ENCODE assay signal across 12 cellular contexts in genomic region chr10:27464993-27465392, GRCh38. TPM values are rescaled to one million over a fixed set of nuclear protein-coding genes. Genes with fewer than 3 reads are reported as not detected.
DNase-seq lines count a peak whose midpoint lies in the region; ATAC-seq and TF ChIP-seq lines count a peak whose summit lies in the region.
"Had no signal": no experiment of that assay in that cellular context is flagged by ENCODE, and none has a peak within 500 bp of the region (broad histone marks: within the 10 kb centered on the region; RNA-seq: fewer than 3 reads in every experiment).

No MANE protein-coding gene starts in this region.

- no peak for TF ChIP-seq POLR2A in tibial nerve (IDR thresholded peaks at IDR 0.05)

- H3K27me3 ChIP-seq in tibial nerve: no peaks in the 10 kb centered on the region

- H3K4me3 ChIP-seq in OCI-LY7 (ENCODE audit: low read depth, low read length, poor library complexity, severe bottlenecking) (no peak overlapping the region), tibial nerve (no peak overlapping the region)
- H3K4me3 ChIP-seq: A549, heart left ventricle had no signal

- H3K4me3 Mint-ChIP-seq in activated CD4-positive, alpha-beta T cell treated with anti-CD3 and anti-CD28 coated beads, Interleukin-2, amount 10 ng/mL, durations not matched to agents 24 days and 14 days: peak overlapping the region; percentile 33
- H3K4me3 Mint-ChIP-seq in naive thymus-derived CD8-positive, alpha-beta T cell: peak overlapping the region; percentile 5 to 71 (median 62)

- H3K79me2 ChIP-seq in OCI-LY7 (ENCODE audit: insufficient read depth, low read depth, low read length): no peaks in the 10 kb centered on the region

- H3K9me3 Mint-ChIP-seq in activated CD4-positive, alpha-beta T cell treated with anti-CD3 and anti-CD28 coated beads, Interleukin-2, amount 10 ng/mL, durations not matched to agents 24 days and 14 days: peaks cover 16% of the 10 kb centered on the region
- H3K9me3 Mint-ChIP-seq in naive thymus-derived CD8-positive, alpha-beta T cell: no peaks in the 10 kb centered on the region
- H3K9me3 Mint-ChIP-seq: activated T-helper 2 cell treated with anti-CD3 and anti-CD28 coated beads, Interferon-gamma antibody, Interleukin-2, Interleukin-4, amounts not matched to agents 10 μg/mL and 5 μg/mL and 100 μg/mL, durations not matched to agents 14 hours and 24 hours and 36 hours had no signal

- H3K4me1 Mint-ChIP-seq in activated CD4-positive, alpha-beta T cell treated with anti-CD3 and anti-CD28 coated beads, Interleukin-2, amount 10 ng/mL, durations not matched to agents 24 days and 14 days: peaks cover 32% of the 10 kb centered on the region
- H3K4me1 Mint-ChIP-seq in naive thymus-derived CD8-positive, alpha-beta T cell: peaks cover 27 to 39% (median 32%) of the 10 kb centered on the region in 4 donors

- H3K27ac ChIP-seq in OCI-LY7 (ENCODE audit: low read depth, low read length, poor library complexity, severe bottlenecking) (no peak overlapping the region), tibial nerve (no peak overlapping the region)
- H3K27ac ChIP-seq: A549 had no signal

- ATAC-seq in HG02973 (IDR thresholded peaks at IDR 0.05; ENCODE audit: unreplicated experiment) (peak; percentile 58), Right ventricle myocardium superior (ENCODE audit: poor library complexity) (no peak)
- peak; percentile 95 for ATAC-seq in naive thymus-derived CD8-positive, alpha-beta T cell
- ATAC-seq: A549 had no signal

- H3K4me2 ChIP-seq in OCI-LY7 (ENCODE audit: low read length): no peak overlapping the region
- H3K4me2 ChIP-seq: A549 had no signal

- TF ChIP-seq EP300 in tibial nerve (IDR thresholded peaks at IDR 0.05): no peak

- intact Hi-C loops in activated CD4-positive, alpha-beta T cell treated with anti-CD3 and anti-CD28 coated beads, Interleukin-2, amount 10 ng/mL, durations not matched to agents 24 days and 14 days (cut with micrococcal nuclease): no loop called here
- intact Hi-C loops in OCI-LY7 (cut with micrococcal nuclease; ENCODE audit: unreplicated experiment) (no loop called here), Right ventricle myocardium superior (cut with DNase I) (no loop called here)

- 72 to 79% methylated on average over 3 of the region's 3 CpGs for WGBS in tibial nerve, 2 donors

- H3K27ac Mint-ChIP-seq in activated CD4-positive, alpha-beta T cell treated with anti-CD3 and anti-CD28 coated beads, Interleukin-2, amount 10 ng/mL, durations not matched to agents 24 days and 14 days: peak overlapping the region; percentile 84
- H3K27ac Mint-ChIP-seq in naive thymus-derived CD8-positive, alpha-beta T cell: peak overlapping the region; percentile 27 to 89 (median 76)
- H3K27ac Mint-ChIP-seq: activated T-helper 2 cell treated with anti-CD3 and anti-CD28 coated beads, Interferon-gamma antibody, Interleukin-2, Interleukin-4, amounts not matched to agents 10 μg/mL and 5 μg/mL and 100 μg/mL, durations not matched to agents 14 hours and 24 hours and 36 hours had no signal

- H3K36me3 ChIP-seq in OCI-LY7 (ENCODE audit: insufficient read depth, low read length): no peaks in the 10 kb centered on the region
- no peaks in the 10 kb centered on the region for H3K36me3 ChIP-seq in tibial nerve
- H3K36me3 ChIP-seq: heart left ventricle had no signal

- no peak overlapping the region for H2AFZ ChIP-seq in OCI-LY7 (ENCODE audit: low read length)

- CTCF ChIA-PET in OCI-LY7 (lab: Charles Lee; ENCODE audit: unreplicated experiment): no interaction called here

- H3K9me3 ChIP-seq in OCI-LY7 (ENCODE audit: low read length) (no peaks in the 10 kb centered on the region), tibial nerve (no peaks in the 10 kb centered on the region)
- H3K9me3 ChIP-seq: A549, heart left ventricle had no signal

- H4K20me1 ChIP-seq in OCI-LY7 (ENCODE audit: insufficient read depth, low read length): no peaks in the 10 kb centered on the region

- POLR2A ChIA-PET in OCI-LY7 (lab: Charles Lee): interaction anchor here (0.7 kb wide), 1 partner anchor 1258 kb away, joined by 3 read pairs; no protein-coding TSS in a partner anchor
- POLR2A ChIA-PET in naive thymus-derived CD8-positive, alpha-beta T cell (lab: Charles Lee): interaction anchor here (2.5 kb wide), 1 partner anchor 39 kb away, joined by 19 read pairs; the partner anchor contains the start of gene RAB18

- peaks cover 6% of the 10 kb centered on the region for H3K27me3 Mint-ChIP-seq in activated CD4-positive, alpha-beta T cell treated with anti-CD3 and anti-CD28 coated beads, Interleukin-2, amount 10 ng/mL, durations not matched to agents 24 days and 14 days
- H3K27me3 Mint-ChIP-seq in naive thymus-derived CD8-positive, alpha-beta T cell: no peaks in the 10 kb centered on the region

- DNase-seq in activated CD4-positive, alpha-beta T cell treated with anti-CD3 and anti-CD28 coated beads, Interleukin-2, amount 10 ng/mL, durations not matched to agents 24 days and 14 days: peak; percentile 79
- no peak for DNase-seq in activated CD4-positive, alpha-beta T cell treated with anti-CD3 and anti-CD28 coated beads for 1 hour
- DNase-seq in OCI-LY7 (ENCODE audit: low spot score): peak; percentile 13
- DNase-seq in naive thymus-derived CD8-positive, alpha-beta T cell: peak in 6 of 10 donors; percentile 3 to 66 (median 26)
- DNase-seq in retina: no peak
- DNase-seq in Right ventricle myocardium superior: no peak
- no peak for DNase-seq in tibial nerve (ENCODE audit: low spot score in 2 of 2)
- DNase-seq: heart left ventricle, midbrain had no signal

- H3K4me1 ChIP-seq in OCI-LY7 (ENCODE audit: insufficient read depth, low read length, poor library complexity, severe bottlenecking) (no peaks in the 10 kb centered on the region), tibial nerve (no peaks in the 10 kb centered on the region)
- H3K4me1 ChIP-seq: A549 had no signal

- H3K36me3 Mint-ChIP-seq in activated CD4-positive, alpha-beta T cell treated with anti-CD3 and anti-CD28 coated beads, Interleukin-2, amount 10 ng/mL, durations not matched to agents 24 days and 14 days (ENCODE audit: low read depth): peaks cover 2% of the 10 kb centered on the region
- H3K36me3 Mint-ChIP-seq in naive thymus-derived CD8-positive, alpha-beta T cell: no peaks in the 10 kb centered on the region

- no TSS peak for BruUV-seq in OCI-LY7 (replicated peaks; lab: Mats Ljungman, UMichigan)

- TF ChIP-seq CTCF in OCI-LY7 (conservative IDR thresholded peaks at IDR 0.05; ENCODE audit: low read length): no peak
- TF ChIP-seq CTCF in tibial nerve (IDR thresholded peaks at IDR 0.05): no peak

- H3K9me2 ChIP-seq in OCI-LY7 (ENCODE audit: insufficient read depth, low read length): no peaks in the 10 kb centered on the region

RNA-seq across cellular contexts. Expression of gene RAB18, which starts 39.1 kb away (rescaled TPM):
- 55.4 and 58.3 TPM in 2 replicates for total RNA-seq in activated CD4-positive, alpha-beta T cell treated with anti-CD3 and anti-CD28 coated beads, Interleukin-2, amount 10 ng/mL, durations not matched to agents 24 days and 14 days
- 8.1 and 12.2 TPM in 2 replicates for total RNA-seq in OCI-LY7 (2014; rRNA removed; shearing (Covaris generic))
- total RNA-seq in OCI-LY7 (2022): 36.2 and 37.3 TPM in 2 replicates
- 10 to 100 TPM; 79.8 to 83.2 TPM for total RNA-seq in naive thymus-derived CD8-positive, alpha-beta T cell
- 10 to 100 TPM; 65.4 to 82.4 (median 76.3) TPM for polyA plus RNA-seq in naive thymus-derived CD8-positive, alpha-beta T cell
- total RNA-seq in Right ventricle myocardium superior: 119 TPM
- total RNA-seq in tibial nerve: 10 to 100 TPM; 20.7 to 33.3 (median 23.2) TPM

Comparison
In these comparisons a context has a peak if more than half of its experiments do, and no peak if none do; other contexts are left out.
1. DNase-seq: peak in activated CD4-positive, alpha-beta T cell treated with anti-CD3 and anti-CD28 coated beads, Interleukin-2, amount 10 ng/mL, durations not matched to agents 24 days and 14 days (single experiment), OCI-LY7 (single experiment) and naive thymus-derived CD8-positive, alpha-beta T cell (6 of 10); none in activated CD4-positive, alpha-beta T cell treated with anti-CD3 and anti-CD28 coated beads for 1 hour (single experiment), retina (single experiment), Right ventricle myocardium superior (single experiment) and tibial nerve (0 of 2).